1 cellular context compared by ENCODE assay signal in the genomic region with DNA sequence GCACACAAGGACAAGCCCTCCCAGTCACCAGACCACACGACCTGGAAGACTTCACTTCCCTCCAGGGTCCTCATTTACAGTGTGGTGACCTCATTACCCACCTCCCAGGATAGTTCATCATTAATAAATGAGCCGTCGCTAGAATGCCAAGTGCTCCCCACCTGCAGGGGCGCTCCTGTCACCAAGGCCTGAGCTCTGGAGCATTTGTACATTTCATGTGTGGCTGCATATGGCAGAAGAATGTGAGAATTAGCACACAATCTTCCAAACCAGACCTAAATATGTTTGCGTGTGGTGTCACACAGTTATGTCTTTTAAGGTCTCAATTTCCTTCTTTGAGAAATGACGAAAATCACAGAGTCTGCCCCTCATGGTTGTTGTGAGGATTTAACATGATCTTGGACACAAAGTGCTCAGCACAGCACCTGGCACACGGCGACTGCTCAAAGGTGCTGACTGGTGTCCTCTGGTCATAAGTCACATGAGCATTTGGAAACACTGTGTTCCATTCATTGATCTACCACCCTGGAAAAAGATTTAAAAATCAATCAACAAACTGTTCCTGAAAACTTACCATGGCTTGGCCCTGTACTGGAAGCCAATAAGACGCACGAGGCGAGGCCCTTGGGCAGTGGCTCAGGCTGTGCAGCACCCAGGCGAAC.
TF ChIP-seq lines count a peak whose summit lies in the region.

No MANE protein-coding gene starts in this region.

TF ChIP-seq in HepG2, 621 proteins besides CTCF, POLR2A, EP300 and RAD21 (continued from another document):
- TF ChIP-seq, protein P1, sequence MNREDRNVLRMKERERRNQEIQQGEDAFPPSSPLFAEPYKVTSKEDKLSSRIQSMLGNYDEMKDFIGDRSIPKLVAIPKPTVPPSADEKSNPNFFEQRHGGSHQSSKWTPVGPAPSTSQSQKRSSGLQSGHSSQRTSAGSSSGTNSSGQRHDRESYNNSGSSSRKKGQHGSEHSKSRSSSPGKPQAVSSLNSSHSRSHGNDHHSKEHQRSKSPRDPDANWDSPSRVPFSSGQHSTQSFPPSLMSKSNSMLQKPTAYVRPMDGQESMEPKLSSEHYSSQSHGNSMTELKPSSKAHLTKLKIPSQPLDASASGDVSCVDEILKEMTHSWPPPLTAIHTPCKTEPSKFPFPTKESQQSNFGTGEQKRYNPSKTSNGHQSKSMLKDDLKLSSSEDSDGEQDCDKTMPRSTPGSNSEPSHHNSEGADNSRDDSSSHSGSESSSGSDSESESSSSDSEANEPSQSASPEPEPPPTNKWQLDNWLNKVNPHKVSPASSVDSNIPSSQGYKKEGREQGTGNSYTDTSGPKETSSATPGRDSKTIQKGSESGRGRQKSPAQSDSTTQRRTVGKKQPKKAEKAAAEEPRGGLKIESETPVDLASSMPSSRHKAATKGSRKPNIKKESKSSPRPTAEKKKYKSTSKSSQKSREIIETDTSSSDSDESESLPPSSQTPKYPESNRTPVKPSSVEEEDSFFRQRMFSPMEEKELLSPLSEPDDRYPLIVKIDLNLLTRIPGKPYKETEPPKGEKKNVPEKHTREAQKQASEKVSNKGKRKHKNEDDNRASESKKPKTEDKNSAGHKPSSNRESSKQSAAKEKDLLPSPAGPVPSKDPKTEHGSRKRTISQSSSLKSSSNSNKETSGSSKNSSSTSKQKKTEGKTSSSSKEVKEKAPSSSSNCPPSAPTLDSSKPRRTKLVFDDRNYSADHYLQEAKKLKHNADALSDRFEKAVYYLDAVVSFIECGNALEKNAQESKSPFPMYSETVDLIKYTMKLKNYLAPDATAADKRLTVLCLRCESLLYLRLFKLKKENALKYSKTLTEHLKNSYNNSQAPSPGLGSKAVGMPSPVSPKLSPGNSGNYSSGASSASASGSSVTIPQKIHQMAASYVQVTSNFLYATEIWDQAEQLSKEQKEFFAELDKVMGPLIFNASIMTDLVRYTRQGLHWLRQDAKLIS (CRISPR knock-in tag; IDR thresholded peaks at IDR 0.05) = no peak
- TF ChIP-seq ZFAT (CRISPR knock-in tag; conservative IDR thresholded peaks at IDR 0.05) (no peak), SMAD3 (CRISPR knock-in tag; IDR thresholded peaks at IDR 0.05) (no peak), FOXK2 (IDR thresholded peaks at IDR 0.05) (no peak), MTF1 (CRISPR knock-in tag; IDR thresholded peaks at IDR 0.05) (no peak), KLF11 (CRISPR knock-in tag; IDR thresholded peaks at IDR 0.05) (no peak), ZFP1 (CRISPR knock-in tag; IDR thresholded peaks at IDR 0.05) (no peak)
